8 cellular contexts compared by ENCODE assay signal in genomic region chr11:63986156-63986931, GRCh38. TPM values are rescaled to one million over a fixed set of nuclear protein-coding genes. Genes with fewer than 3 reads are reported as not detected.
DNase-seq lines count a peak whose midpoint lies in the region; ATAC-seq, FAIRE-seq and TF ChIP-seq lines count a peak whose summit lies in the region.

Gene OTUB1 (plus strand): TSS chr11:63986438. CDS start chr11:63986457, 19 bp downstream.

- peak within 1 kb of the TSS; percentile 98 for H3K4me2 ChIP-seq in keratinocyte (ENCODE audit: control insufficient read depth, extremely low read depth, insufficient read depth, low read depth, low read length)

- DNase-seq in AG04450 (ENCODE audit: low read depth, low spot score) = peak; percentile 71
- peak; percentile 88 to 93 for DNase-seq in NCI-H446 (lab: John Stamatoyannopoulos, UW)
- peak; percentile 85 for DNase-seq in activated CD4-positive, CD25-positive, alpha-beta regulatory T cell treated with anti-CD3 and anti-CD28 coated beads, Interleukin-2, amount 50 U/mL, for 72 hours
- peak; percentile 54 to 84 for DNase-seq in cerebellar nuclear complex (lab: John Stamatoyannopoulos, UW)
- DNase-seq in keratinocyte (ENCODE audit: low read depth, low spot score) = peak; percentile 97
- peak; percentile 68 to 80 for DNase-seq in stimulated activated CD4-positive, alpha-beta T cell treated with anti-CD3 and anti-CD28 coated beads, Interleukin-15, amount 100 ng/mL, for 1 hour (ENCODE audit: low read depth in 1 of 2, low spot score in 1 of 2)

- peak within 1 kb of the TSS; percentile 90 for H3K27ac ChIP-seq in AG04450 (ENCODE audit: low read depth, low read length)
- peak within 1 kb of the TSS; percentile 81 for H3K27ac ChIP-seq in keratinocyte (ENCODE audit: control insufficient read depth, insufficient read depth, low read length)

- H2AFZ ChIP-seq in keratinocyte (ENCODE audit: control insufficient read depth, low read length) = peak within 1 kb of the TSS; percentile 82

- peak; percentile 89 for TF ChIP-seq POLR2A in GM18951 (IDR thresholded peaks at IDR 0.05; ENCODE audit: extremely low read depth, insufficient read depth, insufficient read length)

- H3K4me3 ChIP-seq in AG04450 (ENCODE audit: low read depth, low read length) (peak within 1 kb of the TSS; percentile 93), keratinocyte (ENCODE audit: control insufficient read depth in 2 of 3, extremely low read depth in 1 of 3, insufficient read depth in 2 of 3, low read depth in 1 of 3, low read length in 3 of 3) (peak within 1 kb of the TSS; percentile 61 to 99 (median 84))

- peaks cover 10% of the 10 kb centered on the region for H4K20me1 ChIP-seq in keratinocyte (ENCODE audit: control insufficient read depth, extremely low read depth, insufficient read depth, low read length)

- dilution Hi-C loops in keratinocyte (cut with MboI; ENCODE audit: extremely low pct_ligation_motif_present, low sequenced_read_pairs) = no loop called here

- peak within 1 kb of the TSS; percentile 93 for H3K9ac ChIP-seq in keratinocyte (ENCODE audit: control insufficient read depth, extremely low read depth, insufficient read depth, low read length)

- H3K27me3 ChIP-seq in AG04450 (ENCODE audit: control insufficient read depth, insufficient read depth, low read length) = no peaks in the 10 kb centered on the region
- no peaks in the 10 kb centered on the region for H3K27me3 ChIP-seq in keratinocyte (ENCODE audit: control insufficient read depth, extremely low read depth, insufficient read depth, low read length)

- H3K4me1 ChIP-seq in keratinocyte (ENCODE audit: control insufficient read depth, extremely low read depth, insufficient read depth, low read length) = peaks cover 19% of the 10 kb centered on the region

- peak; percentile 85 for ATAC-seq in HG03280 (IDR thresholded peaks at IDR 0.05; ENCODE audit: unreplicated experiment)

- FAIRE-seq in keratinocyte (lab: Jason Lieb, UNC) = peak; percentile 61

- POLR2A ChIA-PET in AG04450 (lab: Yijun Ruan, JAX) = no interaction called here

- H3K79me2 ChIP-seq in keratinocyte (ENCODE audit: control insufficient read depth, insufficient read depth, low read length) = peaks cover 42% of the 10 kb centered on the region

- CTCF ChIA-PET in AG04450 (lab: Charles Lee) = interaction anchor here (0.9 to 1.4 kb wide), 2 partner anchors 14 to 41 kb away, joined by 3 to 4 read pairs; no protein-coding TSS in a partner anchor

- in situ Hi-C loops in GM18951 (cut with MboI; ENCODE audit: low sequenced_read_pairs, unreplicated experiment) = no loop called here

- TF ChIP-seq CTCF in AG04450 (IDR thresholded peaks at IDR 0.05; ENCODE audit: low read depth, low read length) = no peak
- TF ChIP-seq CTCF in keratinocyte (optimal IDR thresholded peaks at IDR 0.05 in 1 of 3, IDR thresholded peaks at IDR 0.05 in 1 of 3, conservative IDR thresholded peaks at IDR 0.05 in 1 of 3; ENCODE audit: extremely low read depth in 1 of 3, insufficient read depth in 2 of 3, low read length in 3 of 3) = no peak

- H3K9me3 ChIP-seq in AG04450 (ENCODE audit: control insufficient read depth, insufficient read depth, low read length) = no peaks in the 10 kb centered on the region; the same call in 1 of the 2 replicates
- no peaks in the 10 kb centered on the region for H3K9me3 ChIP-seq in keratinocyte (ENCODE audit: control insufficient read depth, low read depth, low read length)

- peaks cover 9% of the 10 kb centered on the region for H3K9me1 ChIP-seq in keratinocyte (ENCODE audit: control insufficient read depth, extremely low read depth, insufficient read depth, low read length)

- peaks cover 13 to 22% of the 10 kb centered on the region in 2 experiments for H3K36me3 ChIP-seq in keratinocyte (ENCODE audit: control insufficient read depth in 2 of 2, extremely low read depth in 1 of 2, insufficient read depth in 2 of 2, low read length in 2 of 2)

RNA-seq across cellular contexts. Expression of gene OTUB1, which starts in this region (rescaled TPM):
- polyA plus RNA-seq in AG04450 (2011; rRNA removed) (99.0 and 105 TPM in 2 replicates), keratinocyte (106 to 201 TPM (median 143 TPM) in 3 replicates)
- polyA minus RNA-seq in AG04450 (2011; rRNA and poly(A)+ RNA removed) = 59.4 and 75.4 TPM in 2 replicates
- 178 TPM for polyA plus RNA-seq in keratinocyte (2011; ENCODE audit: low read depth)
- polyA plus RNA-seq in keratinocyte (2011; cell fraction: cytosol; rRNA removed) = 114 and 129 TPM in 2 replicates
- 136 and 159 TPM in 2 replicates for polyA plus RNA-seq in keratinocyte (2011; cell fraction: nucleus; rRNA removed)
- polyA plus RNA-seq in keratinocyte (2012; ENCODE audit: low replicate concordance) = 96.8 and 122 TPM in 2 replicates
- polyA minus RNA-seq in keratinocyte = 110 to 150 TPM (median 136 TPM) in 3 replicates
- polyA minus RNA-seq in keratinocyte (2011; cell fraction: cytosol; rRNA and poly(A)+ RNA removed) = 176 TPM
- 37.9 and 48.4 TPM in 2 replicates for polyA minus RNA-seq in keratinocyte (2011; cell fraction: nucleus; rRNA and poly(A)+ RNA removed)

Comparison
In these comparisons a context has a peak if more than half of its experiments do, and no peak if none do; other contexts are left out.
1. Peak in every context shown above with its lines: DNase-seq, ATAC-seq, H3K4me3 ChIP-seq and H3K27ac ChIP-seq.